ENCODE assay signal across 16 cellular contexts in genomic region chr3:73401616-73402265, GRCh38.
DNase-seq lines count a peak whose midpoint lies in the region; ATAC-seq and TF ChIP-seq lines count a peak whose summit lies in the region.
"Had no signal": no experiment of that assay in that cellular context is flagged by ENCODE, and none has a peak within 500 bp of the region (broad histone marks: within the 10 kb centered on the region; RNA-seq: fewer than 3 reads in every experiment).

No MANE protein-coding gene starts in this region.

- H3K36me3 Mint-ChIP-seq in Caco-2 (ENCODE audit: insufficient read depth, unreplicated experiment) (peaks cover 6% of the 10 kb centered on the region), brain (peaks cover 69% of the 10 kb centered on the region)

- H3K27me3 Mint-ChIP-seq in Caco-2 (ENCODE audit: insufficient read depth, unreplicated experiment) (no peaks in the 10 kb centered on the region), brain (no peaks in the 10 kb centered on the region)
- H3K27me3 Mint-ChIP-seq: T-helper 17 cell had no signal

- DNase-seq in Caco-2 (peak; percentile 26 to 45), islet precursor cell (peak; percentile 98), retina (peak; percentile 23), NCI-H2196 treated with DMSO at 0.1 percent for 48 hours (lab: John Stamatoyannopoulos, UW; ENCODE audit: unreplicated experiment) (no peak), cerebellum (ENCODE audit: low spot score) (no peak)
- DNase-seq: activated effector memory CD4-positive, alpha-beta T cell treated with anti-CD3 and anti-CD28 coated beads, Interleukin-2, amount 50 U/mL, for 16 hours; NCI-H2227 treated with DMSO at 0.1 percent for 48 hours; NK-92 treated with Interleukin-12 subunit alpha and Interleukin-12 subunit beta, amount 100 ng/mL, for 24 hours; stimulated activated naive CD8-positive, alpha-beta T cell treated with anti-CD3 and anti-CD28 coated beads, Interleukin-15, Interleukin-2, amounts not matched to agents 100 U/mL and 50 U/mL, for 24 hours; T-helper 17 cell had no signal

- H3K27ac Mint-ChIP-seq in Caco-2 (ENCODE audit: unreplicated experiment) (no peak overlapping the region), brain (peak overlapping the region in 4 of 5 experiments; percentile 15 to 75 (median 64))
- H3K27ac Mint-ChIP-seq: GM23338, T-helper 17 cell had no signal

- no peaks in the 10 kb centered on the region for H3K36me3 ChIP-seq in Caco-2 (ENCODE audit: control insufficient read depth, insufficient read depth, low read length)

- no peaks in the 10 kb centered on the region for H3K27me3 ChIP-seq in Caco-2 (replicated peaks; ENCODE audit: control insufficient read depth, insufficient read depth, low read length)

- H3K4me3 Mint-ChIP-seq in Caco-2 (ENCODE audit: unreplicated experiment) (no peak overlapping the region), brain (no peak overlapping the region)
- H3K4me3 Mint-ChIP-seq: GM23338, T-helper 17 cell had no signal

- no TSS peak for BruUV-seq in Caco-2 (replicated peaks; lab: Mats Ljungman, UMichigan)

- ATAC-seq in GM19463 (IDR thresholded peaks at IDR 0.05; ENCODE audit: unreplicated experiment) (no peak), GM19467 (IDR thresholded peaks at IDR 0.05; ENCODE audit: unreplicated experiment) (no peak)
- ATAC-seq: activated CD4-positive, CD25-positive, alpha-beta regulatory T cell treated with anti-CD3 and anti-CD28 coated beads, Interleukin-2, amount 50 U/mL, for 24 hours; GM23338; stimulated activated naive CD8-positive, alpha-beta T cell treated with anti-CD3 and anti-CD28 coated beads, Interleukin-15, Interleukin-2, amounts not matched to agents 100 U/mL and 50 U/mL, for 24 hours; T-helper 17 cell had no signal

- H3K9me3 ChIP-seq in Caco-2: no peaks in the 10 kb centered on the region

- H3K9me3 Mint-ChIP-seq in Caco-2 (ENCODE audit: unreplicated experiment) (no peaks in the 10 kb centered on the region), brain (no peaks in the 10 kb centered on the region)
- H3K9me3 Mint-ChIP-seq: GM23338 had no signal

- CTCF ChIA-PET in Caco-2 (lab: Charles Lee): no interaction called here

- TF ChIP-seq CTCF in Caco-2 (IDR thresholded peaks at IDR 0.05; ENCODE audit: insufficient read depth in 1 of 2, low read depth in 1 of 2, low read length in 1 of 2, severe bottlenecking in 1 of 2, unreplicated experiment in 1 of 2) (no peak), brain (conservative IDR thresholded peaks at IDR 0.05) (no peak)

- intact Hi-C loops in Caco-2 (cut with micrococcal nuclease; ENCODE audit: unreplicated experiment): no loop called here

- H3K4me3 ChIP-seq in Caco-2 (ENCODE audit: low read depth, low read length): no peak overlapping the region
- H3K4me3 ChIP-seq: GM23338 had no signal

- no peaks in the 10 kb centered on the region for H3K4me1 Mint-ChIP-seq in Caco-2 (ENCODE audit: low read depth, unreplicated experiment)
- peaks cover 60% of the 10 kb centered on the region for H3K4me1 Mint-ChIP-seq in brain
- H3K4me1 Mint-ChIP-seq: T-helper 17 cell had no signal

- POLR2A ChIA-PET in Caco-2 (lab: Charles Lee): no interaction called here

- H3K4me1 ChIP-seq in Caco-2: no peaks in the 10 kb centered on the region; the same call in 1 of the 2 replicates
- H3K4me1 ChIP-seq: parathyroid adenoma had no signal

Comparison
In these comparisons a context has a peak if more than half of its experiments do, and no peak if none do; other contexts are left out.
1. DNase-seq: peak in Caco-2 (2 of 2), islet precursor cell (single experiment) and retina (single experiment); none in NCI-H2196 treated with DMSO at 0.1 percent for 48 hours (single experiment) and cerebellum (single experiment).